In genomic region chr11:123035831-123036230, GRCh38 we compare ENCODE assay signal across 6 cellular contexts. TPM values are rescaled to one million over a fixed set of nuclear protein-coding genes. Genes with fewer than 3 reads are reported as not detected.
"Had no signal": no experiment of that assay in that cellular context is flagged by ENCODE, and none has a peak within 500 bp of the region (broad histone marks: within the 10 kb centered on the region; RNA-seq: fewer than 3 reads in every experiment).

No MANE protein-coding gene starts in this region.

- H3K4me3 ChIP-seq: GM23338 had no signal

- ATAC-seq: GM23338 had no signal

- H2AFZ ChIP-seq: GM23338 had no signal

- DNase-seq: H9, HCEC 1CT had no signal

- H3K4me2 ChIP-seq: GM23338 had no signal

RNA-seq across cellular contexts. Expression of gene BSX, which starts 54.2 kb away (rescaled TPM):
- total RNA-seq: GM23338, H1, H9, HT-29 had no signal
- polyA plus RNA-seq: GM23338, H1, IgD-negative memory B cell had no signal
